2 cellular contexts compared by ENCODE assay signal in the genomic region with DNA sequence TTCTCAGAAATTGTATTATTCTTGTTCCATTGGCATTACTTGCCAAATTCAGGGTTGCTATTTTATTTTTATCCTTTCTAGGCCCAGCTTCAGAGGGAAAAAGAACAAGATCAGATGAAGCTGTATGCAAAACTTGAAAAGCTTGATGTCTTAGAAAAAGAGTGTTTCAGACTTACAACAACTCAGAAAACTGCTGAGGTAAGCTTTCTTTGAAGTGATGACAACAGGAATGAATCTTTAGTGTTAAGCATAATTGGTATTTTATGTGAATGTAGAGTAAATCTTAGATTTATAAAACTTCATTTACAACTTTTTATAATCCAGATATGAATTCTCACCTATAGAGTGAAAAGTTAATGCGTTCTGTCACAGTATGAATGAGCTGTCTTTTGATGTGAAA.
TF ChIP-seq lines count a peak whose summit lies in the region.

No MANE protein-coding gene starts in this region.

TF ChIP-seq in A549, 52 proteins besides CTCF, POLR2A, EP300 and RAD21:
- TF ChIP-seq FOSB (CRISPR knock-in tag; IDR thresholded peaks at IDR 0.05) (no peak), JUNB (IDR thresholded peaks at IDR 0.05) (no peak), MAFK (IDR thresholded peaks at IDR 0.05; ENCODE audit: partially characterized antibody) (peak; percentile 94)

TF ChIP-seq in K562, 482 proteins besides CTCF, POLR2A, EP300 and RAD21:
- TF ChIP-seq MAFG (tag; conservative IDR thresholded peaks at IDR 0.05) (peak; percentile 84), ZNF316 (IDR thresholded peaks at IDR 0.05) (peak; percentile 93), C11orf30 (IDR thresholded peaks at IDR 0.05; ENCODE audit: low read depth) (peak; percentile 85), MAFF (IDR thresholded peaks at IDR 0.05; ENCODE audit: low read length) (peak; percentile 93), ZBTB43 (CRISPR knock-in tag; IDR thresholded peaks at IDR 0.05) (no peak), MAFK (IDR thresholded peaks at IDR 0.05; ENCODE audit: low read length) (peak; percentile 95)
TF ChIP-seq in K562: peak in this region for 5.
